ENCODE assay signal across 1 cellular context in genomic region chr11:18524248-18524647, GRCh38.
TF ChIP-seq lines count a peak whose summit lies in the region.

No MANE protein-coding gene starts in this region.

TF ChIP-seq in HepG2, 621 proteins besides CTCF, POLR2A, EP300 and RAD21 (continued from another document and continues in another):
- TF ChIP-seq ZNF7 (CRISPR knock-in tag; IDR thresholded peaks at IDR 0.05) (no peak), ELF1 (CRISPR knock-in tag; IDR thresholded peaks at IDR 0.05) (no peak), ZNF382 (CRISPR knock-in tag; IDR thresholded peaks at IDR 0.05; ENCODE audit: borderline replicate concordance) (no peak), HMG20A (CRISPR knock-in tag; IDR thresholded peaks at IDR 0.05; ENCODE audit: borderline replicate concordance) (no peak; the same call in 1 of the 2 replicates), ZMAT5 (CRISPR knock-in tag; IDR thresholded peaks at IDR 0.05; ENCODE audit: borderline replicate concordance, low read depth) (no peak), ZNF781 (CRISPR knock-in tag; IDR thresholded peaks at IDR 0.05; ENCODE audit: borderline replicate concordance, not compliant biosample characterization) (no peak), ZNF567 (CRISPR knock-in tag; IDR thresholded peaks at IDR 0.05; ENCODE audit: borderline replicate concordance) (no peak), SP1 (IDR thresholded peaks at IDR 0.05) (no peak), SP1 (CRISPR knock-in tag; IDR thresholded peaks at IDR 0.05) (no peak), NFE2L2 (IDR thresholded peaks at IDR 0.05; ENCODE audit: low read length) (no peak), PAF1 (CRISPR knock-in tag; IDR thresholded peaks at IDR 0.05) (no peak), ARID2 (CRISPR knock-in tag; IDR thresholded peaks at IDR 0.05; ENCODE audit: borderline replicate concordance) (no peak), CENPX (CRISPR knock-in tag; IDR thresholded peaks at IDR 0.05) (no peak), ZNF772 (CRISPR knock-in tag; IDR thresholded peaks at IDR 0.05) (no peak), ZNF614 (CRISPR knock-in tag; IDR thresholded peaks at IDR 0.05; ENCODE audit: borderline replicate concordance) (0 out of 2 replicates have a peak, but pooled peaks have one; percentile 34), MYPOP (CRISPR knock-in tag; IDR thresholded peaks at IDR 0.05) (no peak), KDM3A (CRISPR knock-in tag; IDR thresholded peaks at IDR 0.05; ENCODE audit: low read depth) (no peak), PAWR (CRISPR knock-in tag; IDR thresholded peaks at IDR 0.05; ENCODE audit: borderline replicate concordance) (no peak), ZNF839 (CRISPR knock-in tag; IDR thresholded peaks at IDR 0.05; ENCODE audit: borderline replicate concordance) (no peak), CEBPG (CRISPR knock-in tag; IDR thresholded peaks at IDR 0.05) (peak; percentile 68), RARG (CRISPR knock-in tag; IDR thresholded peaks at IDR 0.05; ENCODE audit: low read depth) (no peak), SALL1 (CRISPR knock-in tag; IDR thresholded peaks at IDR 0.05) (peak; percentile 18; the same call in 1 of the 2 replicates), HOXA5 (CRISPR knock-in tag; IDR thresholded peaks at IDR 0.05) (no peak), ZFP36L2 (CRISPR knock-in tag; IDR thresholded peaks at IDR 0.05) (no peak), CBX5 (CRISPR knock-in tag; IDR thresholded peaks at IDR 0.05; ENCODE audit: borderline replicate concordance) (no peak), ZNF557 (CRISPR knock-in tag; IDR thresholded peaks at IDR 0.05) (no peak), ZUFSP (CRISPR knock-in tag; IDR thresholded peaks at IDR 0.05; ENCODE audit: borderline replicate concordance) (no peak), KMT2B (CRISPR knock-in tag; IDR thresholded peaks at IDR 0.05) (no peak), ZBTB10 (CRISPR knock-in tag; IDR thresholded peaks at IDR 0.05; ENCODE audit: borderline replicate concordance) (no peak), ZNF101 (CRISPR knock-in tag; IDR thresholded peaks at IDR 0.05; ENCODE audit: borderline replicate concordance, low read depth) (no peak), MNT (IDR thresholded peaks at IDR 0.05) (no peak), MTF1 (CRISPR knock-in tag; IDR thresholded peaks at IDR 0.05) (no peak), PPARG (CRISPR knock-in tag; conservative IDR thresholded peaks at IDR 0.05) (peak; percentile 70), YEATS2 (CRISPR knock-in tag; IDR thresholded peaks at IDR 0.05; ENCODE audit: borderline replicate concordance) (no peak), DMAP1 (CRISPR knock-in tag; IDR thresholded peaks at IDR 0.05) (no peak), CCDC6 (CRISPR knock-in tag; IDR thresholded peaks at IDR 0.05) (no peak), ZNF549 (CRISPR knock-in tag; IDR thresholded peaks at IDR 0.05) (no peak), ZNF431 (CRISPR knock-in tag; IDR thresholded peaks at IDR 0.05; ENCODE audit: borderline replicate concordance, low read depth) (no peak), ZBTB39 (CRISPR knock-in tag; IDR thresholded peaks at IDR 0.05) (no peak), STAT5B (CRISPR knock-in tag; IDR thresholded peaks at IDR 0.05) (no peak), HMGXB3 (CRISPR knock-in tag; IDR thresholded peaks at IDR 0.05; ENCODE audit: borderline replicate concordance) (no peak), ZKSCAN5 (CRISPR knock-in tag; IDR thresholded peaks at IDR 0.05) (no peak), ZBTB37 (CRISPR knock-in tag; IDR thresholded peaks at IDR 0.05) (no peak)
- TF ChIP-seq, protein P1, sequence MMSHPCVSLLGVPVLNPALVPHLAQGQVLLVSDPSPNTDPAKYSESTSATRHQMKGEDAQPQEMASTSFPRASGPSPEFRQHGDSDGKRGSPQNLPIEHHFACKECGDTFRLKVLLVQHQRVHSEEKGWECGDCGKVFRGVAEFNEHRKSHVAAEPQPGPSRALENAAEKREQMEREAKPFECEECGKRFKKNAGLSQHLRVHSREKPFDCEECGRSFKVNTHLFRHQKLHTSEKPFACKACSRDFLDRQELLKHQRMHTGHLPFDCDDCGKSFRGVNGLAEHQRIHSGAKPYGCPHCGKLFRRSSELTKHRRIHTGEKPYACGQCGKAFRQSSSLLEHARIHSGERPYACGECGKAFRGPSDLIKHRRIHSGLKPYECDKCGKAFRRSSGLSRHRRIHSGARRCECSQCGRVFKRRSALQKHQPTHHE (CRISPR knock-in tag; IDR thresholded peaks at IDR 0.05; ENCODE audit: borderline replicate concordance), result no peak
- TF ChIP-seq, protein P2, sequence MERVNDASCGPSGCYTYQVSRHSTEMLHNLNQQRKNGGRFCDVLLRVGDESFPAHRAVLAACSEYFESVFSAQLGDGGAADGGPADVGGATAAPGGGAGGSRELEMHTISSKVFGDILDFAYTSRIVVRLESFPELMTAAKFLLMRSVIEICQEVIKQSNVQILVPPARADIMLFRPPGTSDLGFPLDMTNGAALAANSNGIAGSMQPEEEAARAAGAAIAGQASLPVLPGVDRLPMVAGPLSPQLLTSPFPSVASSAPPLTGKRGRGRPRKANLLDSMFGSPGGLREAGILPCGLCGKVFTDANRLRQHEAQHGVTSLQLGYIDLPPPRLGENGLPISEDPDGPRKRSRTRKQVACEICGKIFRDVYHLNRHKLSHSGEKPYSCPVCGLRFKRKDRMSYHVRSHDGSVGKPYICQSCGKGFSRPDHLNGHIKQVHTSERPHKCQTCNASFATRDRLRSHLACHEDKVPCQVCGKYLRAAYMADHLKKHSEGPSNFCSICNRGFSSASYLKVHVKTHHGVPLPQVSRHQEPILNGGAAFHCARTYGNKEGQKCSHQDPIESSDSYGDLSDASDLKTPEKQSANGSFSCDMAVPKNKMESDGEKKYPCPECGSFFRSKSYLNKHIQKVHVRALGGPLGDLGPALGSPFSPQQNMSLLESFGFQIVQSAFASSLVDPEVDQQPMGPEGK (CRISPR knock-in tag; IDR thresholded peaks at IDR 0.05), result no peak
